ENCODE assay signal across 24 cellular contexts in genomic region chr14:90886297-90886830, GRCh38.
DNase-seq lines count a peak whose midpoint lies in the region; ATAC-seq, FAIRE-seq and TF ChIP-seq lines count a peak whose summit lies in the region.
"Had no signal": no experiment of that assay in that cellular context is flagged by ENCODE, and none has a peak within 500 bp of the region (broad histone marks: within the 10 kb centered on the region; RNA-seq: fewer than 3 reads in every experiment).

No MANE protein-coding gene starts in this region.

- no peak for ATAC-seq in GM18909 (IDR thresholded peaks at IDR 0.05; ENCODE audit: poor library complexity, unreplicated experiment)
- ATAC-seq: CD8-positive, alpha-beta T cell; GM12878 had no signal

- no peak overlapping the region for H3K4me3 ChIP-seq in SJCRH30
- H3K4me3 ChIP-seq: BLaER1, GM12878 had no signal

- H3K4me1 Mint-ChIP-seq in progenitor cell of endocrine pancreas (ENCODE audit: low read depth): no peaks in the 10 kb centered on the region
- H3K4me1 Mint-ChIP-seq: B cell had no signal

- no peaks in the 10 kb centered on the region for H3K27me3 Mint-ChIP-seq in progenitor cell of endocrine pancreas
- H3K27me3 Mint-ChIP-seq: B cell; CD4-positive, CD25-positive, alpha-beta regulatory T cell had no signal

- H3K27me3 ChIP-seq in SJCRH30: no peaks in the 10 kb centered on the region
- H3K27me3 ChIP-seq: BLaER1 had no signal

- peak; percentile 57 for FAIRE-seq in H54 (lab: Jason Lieb, UNC)
- FAIRE-seq: D721Med, GM12878 had no signal

- H3K36me3 Mint-ChIP-seq in progenitor cell of endocrine pancreas (ENCODE audit: insufficient read depth): peaks cover 9% of the 10 kb centered on the region

- peaks cover 14% of the 10 kb centered on the region for H3K9me3 Mint-ChIP-seq in progenitor cell of endocrine pancreas (ENCODE audit: low read depth)

- peaks cover 4% of the 10 kb centered on the region for H3K4me1 ChIP-seq in SJCRH30
- H3K4me1 ChIP-seq: BLaER1, Caco-2 had no signal

- peaks cover 9% of the 10 kb centered on the region; the same call in 1 of the 2 replicates for H3K9me3 ChIP-seq in SJCRH30 (replicated peaks)
- H3K9me3 ChIP-seq: Caco-2 had no signal

- peak overlapping the region; percentile 10 for H3K27ac Mint-ChIP-seq in progenitor cell of endocrine pancreas
- H3K27ac Mint-ChIP-seq: B cell; CD4-positive, CD25-positive, alpha-beta regulatory T cell; CD8-positive, alpha-beta T cell had no signal

- DNase-seq in NCI-H82 (lab: John Stamatoyannopoulos, UW): peak; percentile 52
- no peak for DNase-seq in NCI-H82 treated with DMSO at 0.1 percent for 48 hours (lab: John Stamatoyannopoulos, UW; ENCODE audit: unreplicated experiment)
- DNase-seq in H54 (ENCODE audit: insufficient read length, low spot score): no peak
- peak; percentile 80 to 88 for DNase-seq in SJCRH30
- no peak for DNase-seq in progenitor cell of endocrine pancreas (ENCODE audit: low spot score, unreplicated experiment)
- DNase-seq in NCI-H226: no peak
- DNase-seq in glomerular visceral epithelial cell (ENCODE audit: extremely low spot score): no peak
- DNase-seq: Caco-2; CD4-positive, CD25-positive, alpha-beta regulatory T cell; CD8-positive, alpha-beta T cell; DMS 273 treated with DMSO at 0.1 percent for 48 hours; DMS79; EL; GDM1; GOT3; H7; HCEC 1CT had no signal

- H3K4me3 Mint-ChIP-seq in progenitor cell of endocrine pancreas (ENCODE audit: low read depth): no peak overlapping the region
- H3K4me3 Mint-ChIP-seq: B cell; CD4-positive, CD25-positive, alpha-beta regulatory T cell; CD8-positive, alpha-beta T cell had no signal

- no peak for TF ChIP-seq POLR2A in H54 (IDR thresholded peaks at IDR 0.05; ENCODE audit: low read depth, low read length)

- TF ChIP-seq CTCF in progenitor cell of endocrine pancreas (IDR thresholded peaks at IDR 0.05; ENCODE audit: unreplicated experiment): no peak

- peak overlapping the region; percentile 41 for H3K27ac ChIP-seq in SJCRH30
- H3K27ac ChIP-seq: 22Rv1, BLaER1, C4-2B had no signal

- peaks cover 6% of the 10 kb centered on the region; the same call in 1 of the 2 replicates for H3K36me3 ChIP-seq in SJCRH30

Comparison
In these comparisons a context has a peak if more than half of its experiments do, and no peak if none do; other contexts are left out.
1. DNase-seq: peak in NCI-H82 (single experiment) and SJCRH30 (2 of 2); none in NCI-H82 treated with DMSO at 0.1 percent for 48 hours (single experiment), H54 (single experiment), progenitor cell of endocrine pancreas (single experiment), NCI-H226 (single experiment) and glomerular visceral epithelial cell (single experiment).